Comparison of ENCODE assay signal across 9 cellular contexts in the genomic region with DNA sequence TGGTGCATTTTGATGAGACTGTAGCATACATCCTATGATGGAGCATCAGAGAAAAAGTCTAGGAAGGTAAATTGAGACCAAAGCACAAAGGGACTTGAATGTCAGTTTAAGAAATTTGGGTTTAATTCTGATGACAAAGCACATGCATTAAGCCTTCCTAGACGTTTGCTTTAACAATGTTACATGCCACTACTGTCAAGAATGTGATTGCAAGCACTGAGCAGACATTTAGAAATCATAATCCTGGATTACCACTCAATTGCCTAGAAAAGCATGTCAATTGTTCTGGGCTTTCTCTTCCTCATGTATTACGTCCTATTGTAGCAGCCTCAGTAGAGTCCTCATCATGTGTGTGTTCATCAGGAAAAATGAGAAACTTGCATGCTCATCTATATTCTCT.
"Had no signal": no experiment of that assay in that cellular context is flagged by ENCODE, and none has a peak within 500 bp of the region (broad histone marks: within the 10 kb centered on the region; RNA-seq: fewer than 3 reads in every experiment).

No MANE protein-coding gene starts in this region.

- H3K9me3 ChIP-seq: HAP-1 had no signal

- H3K9me3 Mint-ChIP-seq: HFFc6, IgD-negative memory B cell had no signal

- H3K27ac Mint-ChIP-seq: HFFc6, IgD-negative memory B cell had no signal

- FAIRE-seq: HepG2 had no signal

- ATAC-seq: HCT116, HepG2 had no signal

- H3K36me3 Mint-ChIP-seq: IgD-negative memory B cell had no signal

- H3K36me3 ChIP-seq: HAP-1 had no signal

- H3K27me3 Mint-ChIP-seq: IgD-negative memory B cell had no signal

- H3K9ac ChIP-seq: GM23248 had no signal

- H3K27ac ChIP-seq: GM23248, HL-60 had no signal

- H2AFZ ChIP-seq: GM23248 had no signal

- DNase-seq: GM23248, GOT3, H7, HFFc6 had no signal

- H3K4me3 Mint-ChIP-seq: HFFc6, IgD-negative memory B cell had no signal

- H3K4me3 ChIP-seq: GM23248, HAP-1 had no signal
